24 cellular contexts compared by ENCODE assay signal in genomic region chr20:6496874-6497273, GRCh38.
"Had no signal": no experiment of that assay in that cellular context is flagged by ENCODE, and none has a peak within 500 bp of the region (broad histone marks: within the 10 kb centered on the region; RNA-seq: fewer than 3 reads in every experiment).

No MANE protein-coding gene starts in this region.

- ATAC-seq: HepG2 had no signal

- H3K27ac ChIP-seq: SJSA1, SK-N-MC had no signal

- H3K36me3 ChIP-seq: MG63, SJSA1 had no signal

- H3K4me3 ChIP-seq: MG63, SJSA1, SK-N-MC had no signal

- H3K27me3 ChIP-seq: MG63 had no signal

- H3K9me3 ChIP-seq: MG63, SJSA1 had no signal

- DNase-seq: IMR-90, Karpas-422, KG1, MG63, NCI-H1092, NCI-H1105 treated with DMSO at 0.1 percent for 48 hours, NCI-H1417 treated with DMSO at 0.1 percent for 48 hours, NCI-H146, NCI-H1694 treated with DMSO at 0.1 percent for 48 hours, NCI-H1930, NCI-H2081, NCI-H2107, NCI-H2171 treated with DMSO at 0.1 percent for 48 hours, NCI-H345, NCI-H446 treated with DMSO at 0.1 percent for 48 hours, NCI-H524 treated with DMSO at 0.1 percent for 48 hours, NCI-H69, NCI-H774, Right ventricle myocardium superior, RPMI8226, SIG-M5 had no signal
